In genomic region chr10:118918689-118919088, GRCh38 we compare ENCODE assay signal across 14 cellular contexts.
DNase-seq lines count a peak whose midpoint lies in the region; TF ChIP-seq lines count a peak whose summit lies in the region.
"Had no signal": no experiment of that assay in that cellular context is flagged by ENCODE, and none has a peak within 500 bp of the region (broad histone marks: within the 10 kb centered on the region; RNA-seq: fewer than 3 reads in every experiment).

No MANE protein-coding gene starts in this region.

- H3K9me3 ChIP-seq in neuronal stem cell (replicated peaks in 1 of 2; ENCODE audit: control insufficient read depth in 2 of 2, insufficient read depth in 1 of 2, low read depth in 1 of 2, low read length in 2 of 2) (no peaks in the 10 kb centered on the region), testis (no peaks in the 10 kb centered on the region)
- H3K9me3 ChIP-seq: A549, BLaER1, SJSA1 had no signal

- TF ChIP-seq CTCF in Calu3 (IDR thresholded peaks at IDR 0.05; ENCODE audit: unreplicated experiment) = no peak
- no peak for TF ChIP-seq CTCF in testis (IDR thresholded peaks at IDR 0.05)
- no peak for TF ChIP-seq CTCF in progenitor cell of endocrine pancreas (IDR thresholded peaks at IDR 0.05; ENCODE audit: unreplicated experiment)

- no peak overlapping the region for H2BK120ac ChIP-seq in neuronal stem cell (ENCODE audit: low read depth, low read length)

- H3K4me1 ChIP-seq in neuronal stem cell (ENCODE audit: control insufficient read depth in 2 of 2, insufficient read depth in 1 of 2, low read depth in 1 of 2, low read length in 2 of 2) = peaks cover 0 to 9% of the 10 kb centered on the region in 2 donors
- peaks cover 4% of the 10 kb centered on the region for H3K4me1 ChIP-seq in testis
- H3K4me1 ChIP-seq: A549, SJSA1 had no signal

- no TSS peak for BruUV-seq in Calu3 (replicated peaks; lab: Mats Ljungman, UMichigan)

- H3K18ac ChIP-seq in neuronal stem cell (ENCODE audit: low read length) = no peak overlapping the region

- no peaks in the 10 kb centered on the region for H3K79me1 ChIP-seq in neuronal stem cell (ENCODE audit: low read depth, low read length)

- H2BK5ac ChIP-seq in neuronal stem cell (ENCODE audit: low read length) = no peak overlapping the region

- no peak overlapping the region for H3K9ac ChIP-seq in neuronal stem cell (ENCODE audit: low read depth, low read length, poor library complexity)
- H3K9ac ChIP-seq: BLaER1 had no signal

- no peak overlapping the region for H3K14ac ChIP-seq in neuronal stem cell (ENCODE audit: low read length)

- H3K4me3 ChIP-seq in neuronal stem cell (ENCODE audit: low read length in 2 of 2) (no peak overlapping the region), testis (no peak overlapping the region), H7 (ENCODE audit: insufficient read depth, low read depth, low read length) (no peak overlapping the region)
- H3K4me3 ChIP-seq: A549, BLaER1, SJSA1 had no signal

- no peak for TF ChIP-seq POLR2A in testis (IDR thresholded peaks at IDR 0.05)

- H3K27ac Mint-ChIP-seq in Calu3 (ENCODE audit: unreplicated experiment) (no peak overlapping the region), progenitor cell of endocrine pancreas (no peak overlapping the region)
- H3K27ac Mint-ChIP-seq: CD8-positive, alpha-beta memory T cell; H9 had no signal

- CTCF ChIA-PET in Calu3 (lab: Charles Lee) = no interaction called here

- no peak overlapping the region for H4K8ac ChIP-seq in neuronal stem cell (ENCODE audit: low read depth, low read length)

- no peak overlapping the region for H2BK12ac ChIP-seq in neuronal stem cell (ENCODE audit: low read length)

- H3K4ac ChIP-seq in neuronal stem cell (ENCODE audit: low read length) = no peak overlapping the region

- WGBS in neuronal stem cell (ENCODE audit: extremely low coverage in 2 of 2, insufficient read length in 2 of 2, insufficient replicate concordance in 1 of 2), 2 donors = no CpG with 5 or more reads among the region's 3 CpGs
- WGBS in testis, 2 donors = 72 to 77% methylated on average over 3 of the region's 3 CpGs

- H2AFZ ChIP-seq in neuronal stem cell (ENCODE audit: low read length) = no peak overlapping the region

- H3K4me3 Mint-ChIP-seq in Calu3 (ENCODE audit: low read depth, unreplicated experiment) (no peak overlapping the region), progenitor cell of endocrine pancreas (ENCODE audit: low read depth) (no peak overlapping the region)
- H3K4me3 Mint-ChIP-seq: CD8-positive, alpha-beta memory T cell; H9 had no signal

- intact Hi-C loops in Calu3 (cut with micrococcal nuclease; ENCODE audit: unreplicated experiment) = loop anchor here (10.0 kb wide), 2 partner anchors 106 to 164 kb away; partner anchors contain the start of genes CACUL1 and NANOS1
- intact Hi-C loops in testis (cut with DNase I; ENCODE audit: low total_unique reads) = no loop called here

- H3K36me3 ChIP-seq in neuronal stem cell (replicated peaks in 1 of 2; ENCODE audit: control insufficient read depth in 2 of 2, insufficient read depth in 2 of 2, low read length in 2 of 2) (no peaks in the 10 kb centered on the region), testis (ENCODE audit: low read depth, missing control alignments) (no peaks in the 10 kb centered on the region), H7 (replicated peaks; ENCODE audit: control insufficient read depth, insufficient read depth, low read length) (no peaks in the 10 kb centered on the region)
- H3K36me3 ChIP-seq: BLaER1, SJSA1 had no signal

- H3K27me3 Mint-ChIP-seq in Calu3 (ENCODE audit: unreplicated experiment) (no peaks in the 10 kb centered on the region), progenitor cell of endocrine pancreas (peaks cover 10% of the 10 kb centered on the region)

- H3K9me3 Mint-ChIP-seq in Calu3 (ENCODE audit: low read depth, unreplicated experiment) (no peaks in the 10 kb centered on the region), progenitor cell of endocrine pancreas (ENCODE audit: low read depth) (no peaks in the 10 kb centered on the region)
- H3K9me3 Mint-ChIP-seq: H9 had no signal

- DNase-seq in Calu3 (peak; percentile 7), MV-4-11 (lab: John Stamatoyannopoulos, UW) (peak; percentile 13), dermis blood vessel endothelial cell (peak; percentile 66), neuronal stem cell (ENCODE audit: low spot score) (no peak), testis (no peak), H7 (no peak), progenitor cell of endocrine pancreas (ENCODE audit: low spot score, unreplicated experiment) (no peak)
- DNase-seq: CD8-positive, alpha-beta memory T cell; H9; NCI-H1105; NCI-H2081 had no signal

- H3K4me1 Mint-ChIP-seq in Calu3 (ENCODE audit: low read depth, unreplicated experiment) = peaks cover 6% of the 10 kb centered on the region
- H3K4me1 Mint-ChIP-seq in progenitor cell of endocrine pancreas (ENCODE audit: low read depth) = peaks cover 10% of the 10 kb centered on the region
- H3K4me1 Mint-ChIP-seq: CD8-positive, alpha-beta memory T cell had no signal

- H4K91ac ChIP-seq in neuronal stem cell (ENCODE audit: low read depth, low read length, poor library complexity) = no peak overlapping the region

- H3K4me2 ChIP-seq in neuronal stem cell (ENCODE audit: insufficient read depth, low read length, poor library complexity, severe bottlenecking) = no peak overlapping the region
- H3K4me2 ChIP-seq: A549, BLaER1 had no signal

- H2BK15ac ChIP-seq in neuronal stem cell (ENCODE audit: low read length) = no peak overlapping the region

- no peak overlapping the region for H3K23ac ChIP-seq in neuronal stem cell (ENCODE audit: low read depth, low read length, poor library complexity)

- no peaks in the 10 kb centered on the region for H3K27me3 ChIP-seq in neuronal stem cell (ENCODE audit: control insufficient read depth in 3 of 3, insufficient read depth in 3 of 3, low read depth in 1 of 3, low read length in 3 of 3)
- no peaks in the 10 kb centered on the region for H3K27me3 ChIP-seq in testis
- H3K27me3 ChIP-seq in H7 (ENCODE audit: control insufficient read depth, insufficient read depth, low read length) = no peaks in the 10 kb centered on the region
- H3K27me3 ChIP-seq: BLaER1 had no signal

- H3K36me3 Mint-ChIP-seq in Calu3 (ENCODE audit: insufficient read depth, unreplicated experiment) = no peaks in the 10 kb centered on the region
- H3K36me3 Mint-ChIP-seq in progenitor cell of endocrine pancreas (ENCODE audit: insufficient read depth) = no peaks in the 10 kb centered on the region
- H3K36me3 Mint-ChIP-seq: CD8-positive, alpha-beta memory T cell had no signal

- H3K27ac ChIP-seq in neuronal stem cell (replicated peaks; ENCODE audit: low read length) (peak overlapping the region; percentile 59), testis (no peak overlapping the region)
- H3K27ac ChIP-seq: A549, BLaER1, SJSA1 had no signal

- H2AK5ac ChIP-seq in neuronal stem cell (ENCODE audit: low read depth, low read length) = no peak overlapping the region

Comparison
In these comparisons a context has a peak if more than half of its experiments do, and no peak if none do; other contexts are left out.
1. DNase-seq: peak in Calu3 (single experiment), MV-4-11 (single experiment) and dermis blood vessel endothelial cell (single experiment); none in neuronal stem cell (single experiment), testis (single experiment), H7 (single experiment) and progenitor cell of endocrine pancreas (single experiment).